Comparison of ENCODE assay signal across 30 cellular contexts in genomic region chr4:99665981-99666380, GRCh38. TPM values are rescaled to one million over a fixed set of nuclear protein-coding genes. Genes with fewer than 3 reads are reported as not detected.
"Had no signal": no experiment of that assay in that cellular context is flagged by ENCODE, and none has a peak within 500 bp of the region (broad histone marks: within the 10 kb centered on the region; RNA-seq: fewer than 3 reads in every experiment).

No MANE protein-coding gene starts in this region.

- H3K27me3 ChIP-seq: adrenal gland, ascending aorta, brain microvascular endothelial cell, gastroesophageal sphincter, hepatocyte, left lung, right atrium auricular region, spleen, testis, vagina had no signal

- H3K36me3 ChIP-seq: adrenal gland, ascending aorta, brain microvascular endothelial cell, gastroesophageal sphincter, left lung, lower lobe of right lung, right atrium auricular region, spleen, vagina had no signal

- H3K27ac ChIP-seq: adrenal gland, ascending aorta, brain microvascular endothelial cell, hepatocyte, left lung, lower lobe of right lung, parathyroid adenoma, psoas muscle, spleen, testis, vagina, VCaP had no signal

- DNase-seq: activated CD4-positive, alpha-beta T cell treated with anti-CD3 and anti-CD28 coated beads for 4 hours; activated CD4-positive, alpha-beta T cell treated with anti-CD3 and anti-CD28 coated beads, Interleukin-2, amount 50 U/mL, for 4 hours; activated effector memory CD4-positive, alpha-beta T cell treated with anti-CD3 and anti-CD28 coated beads, Interleukin-2, amount 50 U/mL, for 16 hours; activated naive CD4-positive, alpha-beta T cell treated with anti-CD3 and anti-CD28 coated beads for 36 hours; activated naive CD8-positive, alpha-beta T cell treated with anti-CD3 and anti-CD28 coated beads for 36 hours; adrenal gland; brain microvascular endothelial cell; caudate nucleus; cortex of kidney; effector memory CD8-positive, alpha-beta T cell; erythroblast; left lung; lower lobe of right lung; mesenchymal stem cell; naive thymus-derived CD8-positive, alpha-beta T cell; occipital lobe; psoas muscle; spleen; stimulated activated CD4-positive, alpha-beta T cell treated with anti-CD3 and anti-CD28 coated beads, Interleukin-2, amount 100 ng/mL, for 48 hours; stimulated activated naive CD8-positive, alpha-beta T cell treated with anti-CD3 and anti-CD28 coated beads, Interleukin-15, Interleukin-2, amounts not matched to agents 100 U/mL and 50 U/mL, for 24 hours; T-helper 9 cell; testis had no signal

- H3K9me3 ChIP-seq: adrenal gland, ascending aorta, gastroesophageal sphincter, lower lobe of right lung, psoas muscle, right atrium auricular region, testis, vagina had no signal

- ATAC-seq: effector memory CD8-positive, alpha-beta T cell; gastroesophageal sphincter; left lung; lower lobe of right lung; naive thymus-derived CD8-positive, alpha-beta T cell; psoas muscle; stimulated activated naive CD8-positive, alpha-beta T cell treated with anti-CD3 and anti-CD28 coated beads, Interleukin-15, Interleukin-2, amounts not matched to agents 100 U/mL and 50 U/mL, for 24 hours had no signal

- H3K4me1 ChIP-seq: ascending aorta, left lung, lower lobe of right lung, parathyroid adenoma, psoas muscle, spleen, vagina had no signal

- H3K4me3 ChIP-seq: adrenal gland, ascending aorta, gastroesophageal sphincter, hepatocyte, left lung, lower lobe of right lung, psoas muscle, right atrium auricular region, spleen, testis, vagina had no signal

RNA-seq across cellular contexts. Expression of gene C4orf54, which starts 8.4 kb away (rescaled TPM):
- total RNA-seq: activated naive CD4-positive, alpha-beta T cell treated with anti-CD3 and anti-CD28 coated beads for 36 hours; activated naive CD8-positive, alpha-beta T cell treated with anti-CD3 and anti-CD28 coated beads for 36 hours; ascending aorta; chondrocyte; lower lobe of right lung; naive thymus-derived CD8-positive, alpha-beta T cell; vagina had no signal
- polyA plus RNA-seq: hepatocyte; naive thymus-derived CD8-positive, alpha-beta T cell had no signal
